29 cellular contexts compared by ENCODE assay signal in genomic region chr7:113292105-113292504, GRCh38.
"Had no signal": no experiment of that assay in that cellular context is flagged by ENCODE, and none has a peak within 500 bp of the region (broad histone marks: within the 10 kb centered on the region; RNA-seq: fewer than 3 reads in every experiment).

No MANE protein-coding gene starts in this region.

- H3K36me3 ChIP-seq: brain microvascular endothelial cell, cardiac muscle cell, MG63 had no signal

- DNase-seq: activated CD4-positive, alpha-beta memory T cell treated with anti-CD3 and anti-CD28 coated beads, Interleukin-2, amount 10 ng/mL, durations not matched to agents 7 days and 5 days; activated CD4-positive, alpha-beta T cell treated with anti-CD3 and anti-CD28 coated beads, Interleukin-2, amount 50 U/mL, for 1 hour; activated CD4-positive, CD25-positive, alpha-beta regulatory T cell; activated gamma-delta T cell; activated naive CD4-positive, alpha-beta T cell treated with anti-CD3 and anti-CD28 coated beads for 36 hours; activated T-cell treated with anti-CD3 and anti-CD28 coated beads for 4 hours; activated T-cell treated with anti-CD3 and anti-CD28 coated beads, Interleukin-2, amount 50 U/mL, for 48 hours; amygdala; brain microvascular endothelial cell; MG63; MV-4-11; NCI-H1105; NCI-H1436; NCI-H1694 treated with DMSO at 0.1 percent for 48 hours; NCI-H2029 treated with DMSO at 0.1 percent for 48 hours; NCI-H510A treated with DMSO at 0.1 percent for 48 hours; NCI-H69; PC-9; T-cell; T-helper 2 cell; T1000 had no signal

- H3K27me3 ChIP-seq: brain microvascular endothelial cell, cardiac muscle cell, MG63 had no signal

- H3K27ac Mint-ChIP-seq: activated CD4-positive, alpha-beta memory T cell treated with anti-CD3 and anti-CD28 coated beads, Interleukin-2, amount 10 ng/mL, durations not matched to agents 7 days and 5 days; activated naive CD4-positive, alpha-beta T cell treated with anti-CD3 and anti-CD28 coated beads for 36 hours; activated naive CD8-positive, alpha-beta T cell; activated T-helper 17 cell treated with anti-CD3 and anti-CD28 coated beads, Interleukin-2, amount 50 U/mL, for 72 hours; IgD-negative memory B cell; T-cell had no signal

- H3K27ac ChIP-seq: brain microvascular endothelial cell, cardiac muscle cell, KMS-11, PC-9, SK-N-MC, VCaP had no signal

- H3K9me3 Mint-ChIP-seq: activated CD4-positive, alpha-beta memory T cell treated with anti-CD3 and anti-CD28 coated beads, Interleukin-2, amount 10 ng/mL, durations not matched to agents 7 days and 5 days; activated naive CD4-positive, alpha-beta T cell treated with anti-CD3 and anti-CD28 coated beads for 36 hours; activated T-helper 17 cell treated with anti-CD3 and anti-CD28 coated beads, Interleukin-2, amount 50 U/mL, for 72 hours; IgD-negative memory B cell; T-cell had no signal

- H3K4me1 Mint-ChIP-seq: activated CD4-positive, alpha-beta memory T cell treated with anti-CD3 and anti-CD28 coated beads, Interleukin-2, amount 10 ng/mL, durations not matched to agents 7 days and 5 days; activated T-helper 17 cell treated with anti-CD3 and anti-CD28 coated beads, Interleukin-2, amount 50 U/mL, for 72 hours; IgD-negative memory B cell; T-cell had no signal

- ATAC-seq: Right ventricle myocardium inferior, T-cell had no signal

- H3K4me3 Mint-ChIP-seq: activated CD4-positive, alpha-beta memory T cell treated with anti-CD3 and anti-CD28 coated beads, Interleukin-2, amount 10 ng/mL, durations not matched to agents 7 days and 5 days; activated naive CD4-positive, alpha-beta T cell treated with anti-CD3 and anti-CD28 coated beads for 36 hours; activated naive CD8-positive, alpha-beta T cell; activated T-helper 17 cell treated with anti-CD3 and anti-CD28 coated beads, Interleukin-2, amount 50 U/mL, for 72 hours; IgD-negative memory B cell; T-cell had no signal

- H3K9me3 ChIP-seq: MG63 had no signal

- H3K4me3 ChIP-seq: cardiac muscle cell, MG63, PC-9, SK-N-MC had no signal

- H3K27me3 Mint-ChIP-seq: IgD-negative memory B cell, T-cell had no signal
